8 cellular contexts compared by ENCODE assay signal in the genomic region with DNA sequence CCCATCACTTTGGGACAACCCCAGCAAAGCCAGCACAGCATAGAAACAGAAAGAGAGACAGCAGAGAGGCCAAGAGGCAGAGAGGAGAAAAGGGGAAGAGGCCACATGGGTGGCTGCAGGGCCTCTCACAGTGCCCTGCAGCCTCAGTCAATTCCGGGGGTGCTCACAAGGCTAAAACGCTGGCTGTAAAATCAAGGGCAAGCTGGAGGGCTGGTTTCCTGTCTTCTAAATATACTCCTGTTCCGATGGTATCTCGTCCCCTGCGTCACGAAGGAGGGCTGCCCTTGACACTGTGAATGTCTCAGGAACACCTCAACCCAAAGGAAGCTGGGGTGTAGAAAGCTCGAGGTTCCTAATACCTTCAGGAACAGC.
DNase-seq lines count a peak whose midpoint lies in the region; ATAC-seq and TF ChIP-seq lines count a peak whose summit lies in the region.

No MANE protein-coding gene starts in this region.

- intact Hi-C loops in activated naive CD4-positive, alpha-beta T cell treated with anti-CD3 and anti-CD28 coated beads for 36 hours (cut with micrococcal nuclease) = loop anchor here (1.0 to 10.0 kb wide), 17 partner anchors 27 to 1602 kb away; partner anchors contain the start of gene ADAM17
- intact Hi-C loops in spleen (cut with DNase I; ENCODE audit: low total_unique reads) (no loop called here), MCF 10A (cut with micrococcal nuclease) (no loop called here)

- peak; percentile 37 for DNase-seq in RPMI7951 (ENCODE audit: low read depth)
- peak; percentile 76 for DNase-seq in activated naive CD4-positive, alpha-beta T cell treated with anti-CD3 and anti-CD28 coated beads for 36 hours
- peak; percentile 86 for DNase-seq in spleen
- DNase-seq in MCF 10A (ENCODE audit: unreplicated experiment) = no peak
- no peak for DNase-seq in NCI-H1105 (lab: John Stamatoyannopoulos, UW)
- DNase-seq in NCI-H187 treated with DMSO at 0.1 percent for 48 hours (lab: John Stamatoyannopoulos, UW) = no peak

- peaks cover 0 to 14% (median 6%) of the 10 kb centered on the region in 8 donors for H3K9me3 ChIP-seq in spleen

- POLR2A ChIA-PET in MCF 10A (lab: Yijun Ruan, JAX) = interaction anchor here (0.6 kb wide), 1 partner anchor 315 kb away, joined by 3 read pairs; no protein-coding TSS in a partner anchor

- peaks cover 19 to 98% (median 38%) of the 10 kb centered on the region in 6 donors for H3K4me1 ChIP-seq in spleen

- H3K9me3 Mint-ChIP-seq in activated naive CD4-positive, alpha-beta T cell treated with anti-CD3 and anti-CD28 coated beads for 36 hours = peaks cover 14% of the 10 kb centered on the region
- H3K9me3 Mint-ChIP-seq in MCF 10A (ENCODE audit: unreplicated experiment) = peaks cover 23% of the 10 kb centered on the region

- BruUV-seq in MCF 10A (replicated peaks; lab: Mats Ljungman, UMichigan) = no TSS peak

- H3K4me1 Mint-ChIP-seq in activated naive CD4-positive, alpha-beta T cell treated with anti-CD3 and anti-CD28 coated beads for 36 hours (ENCODE audit: low read depth) = peaks cover 49% of the 10 kb centered on the region
- H3K4me1 Mint-ChIP-seq in MCF 10A (ENCODE audit: insufficient read depth, unreplicated experiment) = no peaks in the 10 kb centered on the region

- CTCF ChIA-PET in activated naive CD4-positive, alpha-beta T cell treated with anti-CD3 and anti-CD28 coated beads for 36 hours (lab: Charles Lee) = interaction anchor here (0.6 to 3.7 kb wide), 4 partner anchors 24 to 165 kb away, joined by 3 to 23 read pairs (median 3); no protein-coding TSS in a partner anchor
- CTCF ChIA-PET in MCF 10A (lab: Yijun Ruan, JAX) = interaction anchor here (0.6 kb wide), 1 partner anchor 152 kb away, joined by 3 read pairs; no protein-coding TSS in a partner anchor

- H3K27ac ChIP-seq in spleen = peak overlapping the region; percentile 48 to 87 (median 73)

- peaks cover 7% of the 10 kb centered on the region for H3K36me3 Mint-ChIP-seq in activated naive CD4-positive, alpha-beta T cell treated with anti-CD3 and anti-CD28 coated beads for 36 hours (ENCODE audit: low read depth)
- H3K36me3 Mint-ChIP-seq in MCF 10A (ENCODE audit: insufficient read depth, unreplicated experiment) = no peaks in the 10 kb centered on the region

- peak overlapping the region; percentile 42 for H3K4me3 Mint-ChIP-seq in activated naive CD4-positive, alpha-beta T cell treated with anti-CD3 and anti-CD28 coated beads for 36 hours
- no peak overlapping the region for H3K4me3 Mint-ChIP-seq in MCF 10A (ENCODE audit: unreplicated experiment)

- no peak for TF ChIP-seq CTCF in spleen (IDR thresholded peaks at IDR 0.05 in 8 of 11, conservative IDR thresholded peaks at IDR 0.05 in 3 of 11)
- no peak for TF ChIP-seq CTCF in MCF 10A (IDR thresholded peaks at IDR 0.05; ENCODE audit: unreplicated experiment)

- WGBS in spleen, 5 donors = 1 to 9% (median 5%) methylated on average over 7 of the region's 7 CpGs

- no peak for TF ChIP-seq POLR2A in spleen (IDR thresholded peaks at IDR 0.05)

- peaks cover 0 to 8% (median 0%) of the 10 kb centered on the region in 7 donors for H3K27me3 ChIP-seq in spleen (replicated peaks in 1 of 7)

- ATAC-seq in GM18867 (IDR thresholded peaks at IDR 0.05; ENCODE audit: unreplicated experiment) (peak; percentile 73), HG02884 (IDR thresholded peaks at IDR 0.05; ENCODE audit: unreplicated experiment) (peak; percentile 69)

- H3K36me3 ChIP-seq in spleen = no peaks in the 10 kb centered on the region

- peak overlapping the region; percentile 96 for H3K27ac Mint-ChIP-seq in activated naive CD4-positive, alpha-beta T cell treated with anti-CD3 and anti-CD28 coated beads for 36 hours
- no peak overlapping the region for H3K27ac Mint-ChIP-seq in MCF 10A (ENCODE audit: low read depth, unreplicated experiment)

- peak overlapping the region in 1 of 8 donors; percentile 13 for H3K4me3 ChIP-seq in spleen

- H3K27me3 Mint-ChIP-seq in activated naive CD4-positive, alpha-beta T cell treated with anti-CD3 and anti-CD28 coated beads for 36 hours (ENCODE audit: low read depth) = no peaks in the 10 kb centered on the region
- no peaks in the 10 kb centered on the region for H3K27me3 Mint-ChIP-seq in MCF 10A (ENCODE audit: insufficient read depth, unreplicated experiment)

Comparison
In these comparisons a context has a peak if more than half of its experiments do, and no peak if none do; other contexts are left out.
1. DNase-seq: peak in RPMI7951 (single experiment), activated naive CD4-positive, alpha-beta T cell treated with anti-CD3 and anti-CD28 coated beads for 36 hours (single experiment) and spleen (single experiment); none in MCF 10A (single experiment), NCI-H1105 (single experiment) and NCI-H187 treated with DMSO at 0.1 percent for 48 hours (single experiment).